1 cellular context compared by ENCODE assay signal in genomic region chr16:2520097-2520783, GRCh38.
TF ChIP-seq lines count a peak whose summit lies in the region.

A gene with protein sequence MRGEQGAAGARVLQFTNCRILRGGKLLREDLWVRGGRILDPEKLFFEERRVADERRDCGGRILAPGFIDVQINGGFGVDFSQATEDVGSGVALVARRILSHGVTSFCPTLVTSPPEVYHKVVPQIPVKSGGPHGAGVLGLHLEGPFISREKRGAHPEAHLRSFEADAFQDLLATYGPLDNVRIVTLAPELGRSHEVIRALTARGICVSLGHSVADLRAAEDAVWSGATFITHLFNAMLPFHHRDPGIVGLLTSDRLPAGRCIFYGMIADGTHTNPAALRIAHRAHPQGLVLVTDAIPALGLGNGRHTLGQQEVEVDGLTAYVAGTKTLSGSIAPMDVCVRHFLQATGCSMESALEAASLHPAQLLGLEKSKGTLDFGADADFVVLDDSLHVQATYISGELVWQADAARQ (plus strand): TSS chr16:2520371. CDS start chr16:2520459, 88 bp downstream.

TF ChIP-seq in K562, 482 proteins besides CTCF, POLR2A, EP300 and RAD21 (continued from another document and continues in another):
- TF ChIP-seq, protein P1, sequence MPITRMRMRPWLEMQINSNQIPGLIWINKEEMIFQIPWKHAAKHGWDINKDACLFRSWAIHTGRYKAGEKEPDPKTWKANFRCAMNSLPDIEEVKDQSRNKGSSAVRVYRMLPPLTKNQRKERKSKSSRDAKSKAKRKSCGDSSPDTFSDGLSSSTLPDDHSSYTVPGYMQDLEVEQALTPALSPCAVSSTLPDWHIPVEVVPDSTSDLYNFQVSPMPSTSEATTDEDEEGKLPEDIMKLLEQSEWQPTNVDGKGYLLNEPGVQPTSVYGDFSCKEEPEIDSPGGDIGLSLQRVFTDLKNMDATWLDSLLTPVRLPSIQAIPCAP (CRISPR knock-in tag; IDR thresholded peaks at IDR 0.05; ENCODE audit: borderline replicate concordance) = no peak
- TF ChIP-seq, protein P2, sequence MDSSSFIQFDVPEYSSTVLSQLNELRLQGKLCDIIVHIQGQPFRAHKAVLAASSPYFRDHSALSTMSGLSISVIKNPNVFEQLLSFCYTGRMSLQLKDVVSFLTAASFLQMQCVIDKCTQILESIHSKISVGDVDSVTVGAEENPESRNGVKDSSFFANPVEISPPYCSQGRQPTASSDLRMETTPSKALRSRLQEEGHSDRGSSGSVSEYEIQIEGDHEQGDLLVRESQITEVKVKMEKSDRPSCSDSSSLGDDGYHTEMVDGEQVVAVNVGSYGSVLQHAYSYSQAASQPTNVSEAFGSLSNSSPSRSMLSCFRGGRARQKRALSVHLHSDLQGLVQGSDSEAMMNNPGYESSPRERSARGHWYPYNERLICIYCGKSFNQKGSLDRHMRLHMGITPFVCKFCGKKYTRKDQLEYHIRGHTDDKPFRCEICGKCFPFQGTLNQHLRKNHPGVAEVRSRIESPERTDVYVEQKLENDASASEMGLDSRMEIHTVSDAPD (CRISPR knock-in tag; IDR thresholded peaks at IDR 0.05) = no peak
- no peak for TF ChIP-seq RBM34 (IDR thresholded peaks at IDR 0.05; ENCODE audit: borderline replicate concordance, insufficient read depth, low read length)
- no peak for TF ChIP-seq ZEB2 (IDR thresholded peaks at IDR 0.05)
- TF ChIP-seq BRF1 (IDR thresholded peaks at IDR 0.05; ENCODE audit: borderline replicate concordance, extremely low read depth, insufficient read length) = no peak
- no peak for TF ChIP-seq MTF1 (CRISPR knock-in tag; IDR thresholded peaks at IDR 0.05; ENCODE audit: borderline replicate concordance)
- no peak for TF ChIP-seq ESRRA (IDR thresholded peaks at IDR 0.05; ENCODE audit: borderline replicate concordance, low read depth)
- no peak for TF ChIP-seq CBFA2T3 (IDR thresholded peaks at IDR 0.05)
- no peak for TF ChIP-seq MYBL2 (IDR thresholded peaks at IDR 0.05; ENCODE audit: low read depth)
- TF ChIP-seq MYBL2 (CRISPR knock-in tag; IDR thresholded peaks at IDR 0.05; ENCODE audit: borderline replicate concordance) = no peak
- 0 out of 2 replicates have a peak, but pooled peaks have one; percentile 34 for TF ChIP-seq ZNF282 (CRISPR knock-in tag; IDR thresholded peaks at IDR 0.05)
- no peak for TF ChIP-seq IRF9 (tag; IDR thresholded peaks at IDR 0.05)
- no peak for TF ChIP-seq ZNF274 (IDR thresholded peaks at IDR 0.05; ENCODE audit: borderline replicate concordance, low read depth, low read length)
- TF ChIP-seq SIN3B (IDR thresholded peaks at IDR 0.05; ENCODE audit: low read depth) = peak; percentile 94
- TF ChIP-seq BRF2 (IDR thresholded peaks at IDR 0.05; ENCODE audit: borderline replicate concordance, insufficient read depth, insufficient read length) = no peak
- TF ChIP-seq CBX2 (IDR thresholded peaks at IDR 0.05; ENCODE audit: insufficient read depth, low read length, poor library complexity, severe bottlenecking) = no peak
- TF ChIP-seq SREBF2 (CRISPR knock-in tag; IDR thresholded peaks at IDR 0.05) = no peak
- no peak for TF ChIP-seq RNF219 (CRISPR knock-in tag; IDR thresholded peaks at IDR 0.05)
- peak; percentile 28; the same call in 1 of the 2 replicates for TF ChIP-seq KAT7 (CRISPR knock-in tag; IDR thresholded peaks at IDR 0.05; ENCODE audit: borderline replicate concordance)
- TF ChIP-seq ZNF511 (CRISPR knock-in tag; IDR thresholded peaks at IDR 0.05) = no peak; the same call in 1 of the 2 replicates
- no peak for TF ChIP-seq SRSF3 (IDR thresholded peaks at IDR 0.05; ENCODE audit: insufficient read depth, low read length)
- no peak for TF ChIP-seq BRCA1 (IDR thresholded peaks at IDR 0.05)
- TF ChIP-seq BRCA1 (CRISPR knock-in tag; IDR thresholded peaks at IDR 0.05) = no peak
- no peak for TF ChIP-seq ZNF124 (CRISPR knock-in tag; IDR thresholded peaks at IDR 0.05)
- no peak for TF ChIP-seq NFRKB (IDR thresholded peaks at IDR 0.05; ENCODE audit: low read depth)
- TF ChIP-seq NCOA4 (IDR thresholded peaks at IDR 0.05; ENCODE audit: partially characterized antibody) = no peak
- TF ChIP-seq RFX7 (CRISPR knock-in tag; IDR thresholded peaks at IDR 0.05) = no peak
- TF ChIP-seq ZNF133 (CRISPR knock-in tag; IDR thresholded peaks at IDR 0.05) = no peak
- TF ChIP-seq TAF9B (IDR thresholded peaks at IDR 0.05; ENCODE audit: partially characterized antibody) = no peak
- no peak; the same call in 1 of the 2 replicates for TF ChIP-seq MAFK (IDR thresholded peaks at IDR 0.05; ENCODE audit: low read length)
- no peak for TF ChIP-seq ZNF217 (CRISPR knock-in tag; IDR thresholded peaks at IDR 0.05)
- 0 out of 2 replicates have a peak, but pooled peaks have one; percentile 3 for TF ChIP-seq SPI1 (IDR thresholded peaks at IDR 0.05; ENCODE audit: borderline replicate concordance, low read depth, low read length)
- TF ChIP-seq, protein P3, sequence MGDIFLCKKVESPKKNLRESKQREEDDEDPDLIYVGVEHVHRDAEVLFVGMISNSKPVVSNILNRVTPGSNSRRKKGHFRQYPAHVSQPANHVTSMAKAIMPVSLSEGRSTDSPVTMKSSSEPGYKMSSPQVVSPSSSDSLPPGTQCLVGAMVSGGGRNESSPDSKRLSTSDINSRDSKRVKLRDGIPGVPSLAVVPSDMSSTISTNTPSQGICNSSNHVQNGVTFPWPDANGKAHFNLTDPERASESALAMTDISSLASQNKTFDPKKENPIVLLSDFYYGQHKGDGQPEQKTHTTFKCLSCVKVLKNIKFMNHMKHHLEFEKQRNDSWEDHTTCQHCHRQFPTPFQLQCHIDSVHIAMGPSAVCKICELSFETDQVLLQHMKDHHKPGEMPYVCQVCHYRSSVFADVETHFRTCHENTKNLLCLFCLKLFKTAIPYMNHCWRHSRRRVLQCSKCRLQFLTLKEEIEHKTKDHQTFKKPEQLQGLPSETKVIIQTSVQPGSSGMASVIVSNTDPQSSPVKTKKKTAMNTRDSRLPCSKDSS (IDR thresholded peaks at IDR 0.05; ENCODE audit: low read depth, partially characterized antibody) = no peak
- TF ChIP-seq ZBTB7A (IDR thresholded peaks at IDR 0.05; ENCODE audit: borderline replicate concordance, control insufficient read depth, low read depth, low read length) = no peak; the same call in 1 of the 2 replicates
- TF ChIP-seq BDP1 (IDR thresholded peaks at IDR 0.05; ENCODE audit: insufficient read depth, insufficient read length) = no peak
- peak; percentile 48 for TF ChIP-seq DACH1 (IDR thresholded peaks at IDR 0.05; ENCODE audit: partially characterized antibody)
- no peak for TF ChIP-seq TBP (optimal IDR thresholded peaks at IDR 0.05; ENCODE audit: low read depth, low read length)
- no peak; a peak in 1 of 4 replicates for TF ChIP-seq ETV6 (IDR thresholded peaks at IDR 0.05; ENCODE audit: borderline replicate concordance in 1 of 2, low read depth in 2 of 2, low read length in 1 of 2)
- TF ChIP-seq ETV6 (CRISPR knock-in tag; IDR thresholded peaks at IDR 0.05; ENCODE audit: borderline replicate concordance) = no peak
- no peak for TF ChIP-seq ZNF24 (IDR thresholded peaks at IDR 0.05)
- TF ChIP-seq HDAC8 (tag; IDR thresholded peaks at IDR 0.05) = no peak
- no peak for TF ChIP-seq BCOR (IDR thresholded peaks at IDR 0.05)
- TF ChIP-seq, protein P4, sequence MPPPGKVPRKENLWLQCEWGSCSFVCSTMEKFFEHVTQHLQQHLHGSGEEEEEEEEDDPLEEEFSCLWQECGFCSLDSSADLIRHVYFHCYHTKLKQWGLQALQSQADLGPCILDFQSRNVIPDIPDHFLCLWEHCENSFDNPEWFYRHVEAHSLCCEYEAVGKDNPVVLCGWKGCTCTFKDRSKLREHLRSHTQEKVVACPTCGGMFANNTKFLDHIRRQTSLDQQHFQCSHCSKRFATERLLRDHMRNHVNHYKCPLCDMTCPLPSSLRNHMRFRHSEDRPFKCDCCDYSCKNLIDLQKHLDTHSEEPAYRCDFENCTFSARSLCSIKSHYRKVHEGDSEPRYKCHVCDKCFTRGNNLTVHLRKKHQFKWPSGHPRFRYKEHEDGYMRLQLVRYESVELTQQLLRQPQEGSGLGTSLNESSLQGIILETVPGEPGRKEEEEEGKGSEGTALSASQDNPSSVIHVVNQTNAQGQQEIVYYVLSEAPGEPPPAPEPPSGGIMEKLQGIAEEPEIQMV (tag; conservative IDR thresholded peaks at IDR 0.05; ENCODE audit: low read depth) = no peak
- no peak for TF ChIP-seq SIRT6 (IDR thresholded peaks at IDR 0.05; ENCODE audit: low read depth, low read length)
- TF ChIP-seq, protein P5, sequence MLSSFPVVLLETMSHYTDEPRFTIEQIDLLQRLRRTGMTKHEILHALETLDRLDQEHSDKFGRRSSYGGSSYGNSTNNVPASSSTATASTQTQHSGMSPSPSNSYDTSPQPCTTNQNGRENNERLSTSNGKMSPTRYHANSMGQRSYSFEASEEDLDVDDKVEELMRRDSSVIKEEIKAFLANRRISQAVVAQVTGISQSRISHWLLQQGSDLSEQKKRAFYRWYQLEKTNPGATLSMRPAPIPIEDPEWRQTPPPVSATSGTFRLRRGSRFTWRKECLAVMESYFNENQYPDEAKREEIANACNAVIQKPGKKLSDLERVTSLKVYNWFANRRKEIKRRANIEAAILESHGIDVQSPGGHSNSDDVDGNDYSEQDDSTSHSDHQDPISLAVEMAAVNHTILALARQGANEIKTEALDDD (IDR thresholded peaks at IDR 0.05) = no peak
- TF ChIP-seq, protein P6, sequence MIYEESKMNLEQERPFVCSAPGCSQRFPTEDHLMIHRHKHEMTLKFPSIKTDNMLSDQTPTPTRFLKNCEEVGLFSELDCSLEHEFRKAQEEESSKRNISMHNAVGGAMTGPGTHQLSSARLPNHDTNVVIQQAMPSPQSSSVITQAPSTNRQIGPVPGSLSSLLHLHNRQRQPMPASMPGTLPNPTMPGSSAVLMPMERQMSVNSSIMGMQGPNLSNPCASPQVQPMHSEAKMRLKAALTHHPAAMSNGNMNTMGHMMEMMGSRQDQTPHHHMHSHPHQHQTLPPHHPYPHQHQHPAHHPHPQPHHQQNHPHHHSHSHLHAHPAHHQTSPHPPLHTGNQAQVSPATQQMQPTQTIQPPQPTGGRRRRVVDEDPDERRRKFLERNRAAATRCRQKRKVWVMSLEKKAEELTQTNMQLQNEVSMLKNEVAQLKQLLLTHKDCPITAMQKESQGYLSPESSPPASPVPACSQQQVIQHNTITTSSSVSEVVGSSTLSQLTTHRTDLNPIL (CRISPR knock-in tag; IDR thresholded peaks at IDR 0.05) = no peak
- no peak for TF ChIP-seq PYGO2 (tag; IDR thresholded peaks at IDR 0.05)
- TF ChIP-seq HSF4 (CRISPR knock-in tag; IDR thresholded peaks at IDR 0.05; ENCODE audit: borderline replicate concordance) = no peak
- TF ChIP-seq ZNF174 (CRISPR knock-in tag; IDR thresholded peaks at IDR 0.05) = no peak
- no peak for TF ChIP-seq DNMT1 (IDR thresholded peaks at IDR 0.05)
- no peak for TF ChIP-seq HNRNPUL1 (IDR thresholded peaks at IDR 0.05; ENCODE audit: low read length)
- no peak for TF ChIP-seq ZNF398 (CRISPR knock-in tag; IDR thresholded peaks at IDR 0.05)
- no peak for TF ChIP-seq SMARCA4 (IDR thresholded peaks at IDR 0.05)
